In genomic region chr14:99598774-99599173, GRCh38 we compare ENCODE assay signal across 1 cellular context.
TF ChIP-seq lines count a peak whose summit lies in the region.

No MANE protein-coding gene starts in this region.

TF ChIP-seq in endothelial cell of umbilical vein, 7 proteins besides CTCF, POLR2A, EP300 and RAD21:
- TF ChIP-seq POLR2AphosphoS5 (IDR thresholded peaks at IDR 0.05; ENCODE audit: insufficient read depth, low read depth, low read length) (no peak), EZH2 (IDR thresholded peaks at IDR 0.05; ENCODE audit: borderline replicate concordance, low read depth, low read length, severe bottlenecking) (no peak), JUN (IDR thresholded peaks at IDR 0.05; ENCODE audit: borderline replicate concordance, insufficient read depth, insufficient read length, low read depth) (no peak), FOS (IDR thresholded peaks at IDR 0.05; ENCODE audit: borderline replicate concordance, insufficient read depth, low read length) (no peak), MYC (IDR thresholded peaks at IDR 0.05; ENCODE audit: low read depth, low read length) (no peak), GATA2 (IDR thresholded peaks at IDR 0.05; ENCODE audit: insufficient read depth, insufficient read length, low read depth, low read length) (no peak), MAX (IDR thresholded peaks at IDR 0.05; ENCODE audit: insufficient read depth, insufficient read length) (no peak)
